In genomic region chr17:64662774-64663367, GRCh38 we compare ENCODE assay signal across 8 cellular contexts. TPM values are rescaled to one million over a fixed set of nuclear protein-coding genes. Genes with fewer than 3 reads are reported as not detected.
DNase-seq lines count a peak whose midpoint lies in the region; ATAC-seq and TF ChIP-seq lines count a peak whose summit lies in the region.

No MANE protein-coding gene starts in this region.

- H3K27me3 ChIP-seq in thoracic aorta (replicated peaks; ENCODE audit: insufficient read depth) = no peaks in the 10 kb centered on the region

- peak; percentile 62 for DNase-seq in activated effector memory CD4-positive, alpha-beta T cell treated with anti-CD3 and anti-CD28 coated beads, Interleukin-2, amount 50 U/mL, for 16 hours
- no peak for DNase-seq in activated effector memory CD4-positive, alpha-beta T cell treated with Interleukin-2 at 50 U/mL for 16 hours
- DNase-seq in activated CD4-positive, alpha-beta memory T cell treated with anti-CD3 and anti-CD28 coated beads, Interleukin-2, amount 10 ng/mL, durations not matched to agents 7 days and 5 days = no peak
- DNase-seq in iPS-NIHi7 (ENCODE audit: extremely low spot score) = peak; percentile 56
- no peak for DNase-seq in thoracic aorta (ENCODE audit: low spot score)
- no peak for DNase-seq in dedifferentiated amniotic fluid mesenchymal stem cell (ENCODE audit: extremely low spot score)
- no peak for DNase-seq in germinal center (ENCODE audit: low spot score)

- H3K4me1 Mint-ChIP-seq in activated CD4-positive, alpha-beta memory T cell treated with anti-CD3 and anti-CD28 coated beads, Interleukin-2, amount 10 ng/mL, durations not matched to agents 7 days and 5 days = peaks cover 24% of the 10 kb centered on the region

- no peak for ATAC-seq in thoracic aorta (ENCODE audit: insufficient number of reproducible peaks, low FRiP score, low read depth)
- ATAC-seq in HG02798 (IDR thresholded peaks at IDR 0.05; ENCODE audit: poor library complexity, unreplicated experiment) = no peak

- H3K36me3 Mint-ChIP-seq in activated CD4-positive, alpha-beta memory T cell treated with anti-CD3 and anti-CD28 coated beads, Interleukin-2, amount 10 ng/mL, durations not matched to agents 7 days and 5 days (ENCODE audit: low read depth) = no peaks in the 10 kb centered on the region

- peaks cover 2% of the 10 kb centered on the region for H3K27me3 Mint-ChIP-seq in activated CD4-positive, alpha-beta memory T cell treated with anti-CD3 and anti-CD28 coated beads, Interleukin-2, amount 10 ng/mL, durations not matched to agents 7 days and 5 days

- H3K27ac ChIP-seq in thoracic aorta = peak overlapping the region in 1 of 2 donors; percentile 90

- no peak for TF ChIP-seq CTCF in thoracic aorta (IDR thresholded peaks at IDR 0.05)

- peak overlapping the region; percentile 87 for H3K4me3 Mint-ChIP-seq in activated CD4-positive, alpha-beta memory T cell treated with anti-CD3 and anti-CD28 coated beads, Interleukin-2, amount 10 ng/mL, durations not matched to agents 7 days and 5 days

- no peaks in the 10 kb centered on the region for H3K9me3 Mint-ChIP-seq in activated CD4-positive, alpha-beta memory T cell treated with anti-CD3 and anti-CD28 coated beads, Interleukin-2, amount 10 ng/mL, durations not matched to agents 7 days and 5 days

- H3K4me1 ChIP-seq in thoracic aorta (ENCODE audit: control insufficient read depth in 1 of 2, low read depth in 2 of 2) = peaks cover 14 to 25% of the 10 kb centered on the region in 2 donors

- H3K9me3 ChIP-seq in thoracic aorta = no peaks in the 10 kb centered on the region

- peak overlapping the region; percentile 35 for H3K27ac Mint-ChIP-seq in activated CD4-positive, alpha-beta memory T cell treated with anti-CD3 and anti-CD28 coated beads, Interleukin-2, amount 10 ng/mL, durations not matched to agents 7 days and 5 days

- POLR2A ChIA-PET in activated CD4-positive, alpha-beta memory T cell treated with anti-CD3 and anti-CD28 coated beads, Interleukin-2, amount 10 ng/mL, durations not matched to agents 7 days and 5 days (lab: Charles Lee) = interaction anchor here (1.1 to 2.0 kb wide), 5 partner anchors 13 to 166 kb away, joined by 3 to 26 read pairs (median 8); partner anchors contain the start of genes CEP95, DDX5 and POLG2

- CTCF ChIA-PET in activated CD4-positive, alpha-beta memory T cell treated with anti-CD3 and anti-CD28 coated beads, Interleukin-2, amount 10 ng/mL, durations not matched to agents 7 days and 5 days (lab: Charles Lee) = interaction anchor here (1.4 kb wide), 1 partner anchor 74 kb away, joined by 7 read pairs; no protein-coding TSS in a partner anchor

- H3K4me3 ChIP-seq in thoracic aorta = peak overlapping the region; percentile 94

- no peaks in the 10 kb centered on the region for H3K36me3 ChIP-seq in thoracic aorta

RNA-seq across cellular contexts. Expression of gene SMURF2, which starts 0.8 kb away (rescaled TPM):
- 10 to 100 TPM; 14.6 to 14.8 TPM for total RNA-seq in activated CD4-positive, alpha-beta memory T cell treated with anti-CD3 and anti-CD28 coated beads, Interleukin-2, amount 10 ng/mL, durations not matched to agents 7 days and 5 days
- 10 to 100 TPM; 30.5 to 39.8 TPM for total RNA-seq in thoracic aorta

Comparison
In these comparisons a context has a peak if more than half of its experiments do, and no peak if none do; other contexts are left out.
1. DNase-seq: peak in activated effector memory CD4-positive, alpha-beta T cell treated with anti-CD3 and anti-CD28 coated beads, Interleukin-2, amount 50 U/mL, for 16 hours (single experiment) and iPS-NIHi7 (single experiment); none in activated effector memory CD4-positive, alpha-beta T cell treated with Interleukin-2 at 50 U/mL for 16 hours (single experiment), activated CD4-positive, alpha-beta memory T cell treated with anti-CD3 and anti-CD28 coated beads, Interleukin-2, amount 10 ng/mL, durations not matched to agents 7 days and 5 days (single experiment), thoracic aorta (single experiment), dedifferentiated amniotic fluid mesenchymal stem cell (single experiment) and germinal center (single experiment).